Comparison of ENCODE assay signal across 13 cellular contexts in the genomic region with DNA sequence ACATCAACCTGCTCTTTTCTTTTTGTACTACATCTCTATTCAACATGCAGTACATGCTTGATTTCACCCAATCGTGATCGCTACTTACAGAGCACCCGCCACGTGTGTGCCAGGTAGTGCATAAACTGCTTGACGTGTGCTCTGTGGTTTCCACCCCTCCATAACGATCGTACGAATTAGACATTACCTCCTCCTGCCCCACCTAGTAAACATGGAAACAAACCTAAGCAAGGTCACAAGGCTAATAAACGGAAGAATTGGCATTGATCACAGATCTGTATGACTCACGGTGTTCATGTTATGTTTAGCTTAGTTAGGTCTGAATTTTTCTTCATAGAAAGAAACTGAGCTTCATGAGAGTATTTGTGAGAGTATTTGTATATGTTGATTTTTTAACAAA.
DNase-seq lines count a peak whose midpoint lies in the region; ATAC-seq and TF ChIP-seq lines count a peak whose summit lies in the region.
"Had no signal": no experiment of that assay in that cellular context is flagged by ENCODE, and none has a peak within 500 bp of the region (broad histone marks: within the 10 kb centered on the region; RNA-seq: fewer than 3 reads in every experiment).

No MANE protein-coding gene starts in this region.

- H3K27me3 Mint-ChIP-seq in type B pancreatic cell: no peaks in the 10 kb centered on the region

- H3K4me3 Mint-ChIP-seq in type B pancreatic cell: no peak overlapping the region

- DNase-seq in DMS79 treated with DMSO at 0.1 percent for 48 hours (lab: John Stamatoyannopoulos, UW): peak; percentile 2
- DNase-seq in DMS79 (lab: John Stamatoyannopoulos, UW): no peak
- peak in 1 of 4 donors; percentile 34 for DNase-seq in body of pancreas
- DNase-seq in left colon: no peak
- no peak for DNase-seq in type B pancreatic cell (ENCODE audit: extremely low spot score, unreplicated experiment)
- DNase-seq in ovary: no peak
- DNase-seq in NCI-H2171 (lab: John Stamatoyannopoulos, UW): no peak
- DNase-seq: NCI-H1436 treated with DMSO at 0.1 percent for 48 hours, NCI-H2107, SIG-M5 had no signal

- peaks cover 36% of the 10 kb centered on the region for H3K4me1 Mint-ChIP-seq in type B pancreatic cell (ENCODE audit: unreplicated experiment)

- intact Hi-C loops in body of pancreas (cut with DNase I): no loop called here
- intact Hi-C loops in left colon (cut with DNase I, micrococcal nuclease): no loop called here
- intact Hi-C loops in ovary (cut with DNase I): loop anchor here in 1 of 4 donors (5.0 kb wide), 1 partner anchor 380 kb away; a partner anchor contains a TSS

- H3K36me3 ChIP-seq in body of pancreas (replicated peaks in 1 of 2; ENCODE audit: insufficient read depth in 1 of 2, low read depth in 2 of 2) (no peaks in the 10 kb centered on the region), ovary (no peaks in the 10 kb centered on the region)
- H3K36me3 ChIP-seq: HAP-1 had no signal

- ATAC-seq in body of pancreas (peak; percentile 47), left colon (peak; percentile 97), HG02642 (IDR thresholded peaks at IDR 0.05; ENCODE audit: poor library complexity, unreplicated experiment) (no peak)

- 29 to 36% methylated on average over 10 of the region's 10 CpGs for WGBS in body of pancreas, 2 donors
- 76 to 86% (median 83%) methylated on average over 10 of the region's 10 CpGs for WGBS in ovary, 3 donors

- no peaks in the 10 kb centered on the region for H3K9me3 ChIP-seq in body of pancreas
- H3K9me3 ChIP-seq in ovary: no peaks in the 10 kb centered on the region
- H3K9me3 ChIP-seq: HAP-1 had no signal

- no peak for TF ChIP-seq EP300 in ovary (IDR thresholded peaks at IDR 0.05)

- no peaks in the 10 kb centered on the region for H3K9me3 Mint-ChIP-seq in type B pancreatic cell

- H3K27ac Mint-ChIP-seq in type B pancreatic cell: peak overlapping the region; percentile 9

- H3K4me1 ChIP-seq in body of pancreas (peaks cover 40% of the 10 kb centered on the region), ovary (ENCODE audit: insufficient read depth) (peaks cover 8% of the 10 kb centered on the region)

- H3K27ac ChIP-seq in body of pancreas (peak overlapping the region in 1 of 4 donors; percentile 19), ovary (no peak overlapping the region)
- H3K27ac ChIP-seq: 22Rv1 had no signal

- no peak overlapping the region for H3K4me3 ChIP-seq in body of pancreas
- H3K4me3 ChIP-seq in ovary: no peak overlapping the region
- H3K4me3 ChIP-seq: HAP-1 had no signal

- TF ChIP-seq POLR2A in body of pancreas (IDR thresholded peaks at IDR 0.05) (no peak), ovary (IDR thresholded peaks at IDR 0.05) (no peak)

- no peak for TF ChIP-seq CTCF in body of pancreas (IDR thresholded peaks at IDR 0.05)
- no peak for TF ChIP-seq CTCF in type B pancreatic cell (conservative IDR thresholded peaks at IDR 0.05)
- no peak for TF ChIP-seq CTCF in ovary (IDR thresholded peaks at IDR 0.05)

- H3K27me3 ChIP-seq in body of pancreas (no peaks in the 10 kb centered on the region), ovary (no peaks in the 10 kb centered on the region)

- no peaks in the 10 kb centered on the region for H3K36me3 Mint-ChIP-seq in type B pancreatic cell
